Comparison of ENCODE assay signal across 8 cellular contexts in genomic region chr14:41607119-41607785, GRCh38. TPM values are rescaled to one million over a fixed set of nuclear protein-coding genes. Genes with fewer than 3 reads are reported as not detected.
A peak's percentile ranks its signal among the peaks of the same experiment; 100 is the strongest.
DNase-seq lines count a peak whose midpoint lies in the region; ATAC-seq and TF ChIP-seq lines count a peak whose summit lies in the region.

No MANE protein-coding gene starts in this region.

- DNase-seq in activated CD4-positive, alpha-beta T cell treated with anti-CD3 and anti-CD28 coated beads, Interleukin-2, amount 10 ng/mL, durations not matched to agents 24 days and 14 days = no peak
- no peak for DNase-seq in activated CD4-positive, alpha-beta T cell treated with anti-CD3 and anti-CD28 coated beads for 48 hours
- no peak for DNase-seq in Peyer's patch
- DNase-seq in fibroblast of peridontal ligament (ENCODE audit: extremely low read depth) = peak; percentile 49
- no peak for DNase-seq in progenitor cell of endocrine pancreas (ENCODE audit: low spot score, unreplicated experiment)
- DNase-seq in stimulated activated CD8-positive, alpha-beta memory T cell treated with anti-CD3 and anti-CD28 coated beads, Interleukin-4, amount 100 ng/mL, for 48 hours = no peak

- H3K4me1 Mint-ChIP-seq in activated CD4-positive, alpha-beta T cell treated with anti-CD3 and anti-CD28 coated beads, Interleukin-2, amount 10 ng/mL, durations not matched to agents 24 days and 14 days = peaks cover 4% of the 10 kb centered on the region
- H3K4me1 Mint-ChIP-seq in progenitor cell of endocrine pancreas (ENCODE audit: low read depth) = peaks cover 34% of the 10 kb centered on the region

- peak overlapping the region; percentile 31 to 57 (median 40) for H3K4me3 ChIP-seq in Peyer's patch

- TF ChIP-seq CTCF in Peyer's patch (IDR thresholded peaks at IDR 0.05) (no peak), progenitor cell of endocrine pancreas (IDR thresholded peaks at IDR 0.05; ENCODE audit: unreplicated experiment) (no peak)

- intact Hi-C loops in activated CD4-positive, alpha-beta T cell treated with anti-CD3 and anti-CD28 coated beads, Interleukin-2, amount 10 ng/mL, durations not matched to agents 24 days and 14 days (cut with micrococcal nuclease) = no loop called here

- peaks cover 0 to 13% (median 0%) of the 10 kb centered on the region in 4 donors for H3K4me1 ChIP-seq in Peyer's patch

- peaks cover 71% of the 10 kb centered on the region for H3K27me3 Mint-ChIP-seq in activated CD4-positive, alpha-beta T cell treated with anti-CD3 and anti-CD28 coated beads, Interleukin-2, amount 10 ng/mL, durations not matched to agents 24 days and 14 days
- peaks cover 88% of the 10 kb centered on the region for H3K27me3 Mint-ChIP-seq in progenitor cell of endocrine pancreas

- H3K36me3 ChIP-seq in Peyer's patch = no peaks in the 10 kb centered on the region

- ATAC-seq in GM18873 (IDR thresholded peaks at IDR 0.05; ENCODE audit: low FRiP score, unreplicated experiment) (no peak), HG02981 (IDR thresholded peaks at IDR 0.05; ENCODE audit: unreplicated experiment) (no peak)

- TF ChIP-seq POLR2A in Peyer's patch (IDR thresholded peaks at IDR 0.05) = no peak

- H3K9me3 ChIP-seq in Peyer's patch = no peaks in the 10 kb centered on the region

- no peaks in the 10 kb centered on the region for H3K9me3 Mint-ChIP-seq in activated CD4-positive, alpha-beta T cell treated with anti-CD3 and anti-CD28 coated beads, Interleukin-2, amount 10 ng/mL, durations not matched to agents 24 days and 14 days
- no peaks in the 10 kb centered on the region for H3K9me3 Mint-ChIP-seq in progenitor cell of endocrine pancreas (ENCODE audit: low read depth)

- H3K27me3 ChIP-seq in Peyer's patch = peaks cover 0 to 18% of the 10 kb centered on the region in 2 donors

- no peaks in the 10 kb centered on the region for H3K36me3 Mint-ChIP-seq in activated CD4-positive, alpha-beta T cell treated with anti-CD3 and anti-CD28 coated beads, Interleukin-2, amount 10 ng/mL, durations not matched to agents 24 days and 14 days (ENCODE audit: low read depth)
- no peaks in the 10 kb centered on the region for H3K36me3 Mint-ChIP-seq in progenitor cell of endocrine pancreas (ENCODE audit: insufficient read depth)

- H3K4me3 Mint-ChIP-seq in activated CD4-positive, alpha-beta T cell treated with anti-CD3 and anti-CD28 coated beads, Interleukin-2, amount 10 ng/mL, durations not matched to agents 24 days and 14 days = peak overlapping the region; percentile 70
- peak overlapping the region; percentile 76 for H3K4me3 Mint-ChIP-seq in progenitor cell of endocrine pancreas (ENCODE audit: low read depth)

- peak overlapping the region; percentile 25 for H3K27ac Mint-ChIP-seq in activated CD4-positive, alpha-beta T cell treated with anti-CD3 and anti-CD28 coated beads, Interleukin-2, amount 10 ng/mL, durations not matched to agents 24 days and 14 days
- peak overlapping the region; percentile 74 for H3K27ac Mint-ChIP-seq in progenitor cell of endocrine pancreas

- H3K27ac ChIP-seq in Peyer's patch = no peak overlapping the region

RNA-seq across cellular contexts. Expression of gene LRFN5, which starts 0.6 kb away (rescaled TPM):
- not detected in 2 replicates for total RNA-seq in activated CD4-positive, alpha-beta T cell treated with anti-CD3 and anti-CD28 coated beads, Interleukin-2, amount 10 ng/mL, durations not matched to agents 24 days and 14 days
- total RNA-seq in Peyer's patch (1 to 10 TPM in 2 of 4 donors, under 1 TPM in 1, not detected in 1; 0.67 to 2.5 (median 1.7) TPM), progenitor cell of endocrine pancreas (0.46 and 0.87 TPM in 2 replicates)
